Comparison of ENCODE assay signal across 23 cellular contexts in genomic region chr12:130705174-130705880, GRCh38. TPM values are rescaled to one million over a fixed set of nuclear protein-coding genes. Genes with fewer than 3 reads are reported as not detected.
DNase-seq lines count a peak whose midpoint lies in the region; ATAC-seq, FAIRE-seq and TF ChIP-seq lines count a peak whose summit lies in the region.
"Had no signal": no experiment of that assay in that cellular context is flagged by ENCODE, and none has a peak within 500 bp of the region (broad histone marks: within the 10 kb centered on the region; RNA-seq: fewer than 3 reads in every experiment).

No MANE protein-coding gene starts in this region.

- no peak overlapping the region for H3K18ac ChIP-seq in mesendoderm (ENCODE audit: low read length)

- H3K4me1 ChIP-seq in mesendoderm (ENCODE audit: control insufficient read depth, low read depth, low read length): no peaks in the 10 kb centered on the region
- H3K4me1 ChIP-seq: Peyer's patch, SJCRH30 had no signal

- H3K27ac ChIP-seq in coronary artery (no peak overlapping the region), mesendoderm (ENCODE audit: low read depth, low read length) (no peak overlapping the region)
- H3K27ac ChIP-seq: Peyer's patch, SJCRH30 had no signal

- no peak overlapping the region for H3K4me3 ChIP-seq in H7 (ENCODE audit: insufficient read depth, low read depth, low read length)
- no peak overlapping the region for H3K4me3 ChIP-seq in coronary artery
- no peak overlapping the region for H3K4me3 ChIP-seq in mesendoderm (ENCODE audit: low read length)
- H3K4me3 ChIP-seq: GM12878, Peyer's patch, SJCRH30 had no signal

- TF ChIP-seq CTCF in coronary artery (IDR thresholded peaks at IDR 0.05) (no peak), osteocyte (IDR thresholded peaks at IDR 0.05) (no peak)

- H3K36me3 ChIP-seq in H7 (replicated peaks; ENCODE audit: control insufficient read depth, insufficient read depth, low read length) (no peaks in the 10 kb centered on the region), mesendoderm (ENCODE audit: control insufficient read depth, insufficient read depth, low read length) (no peaks in the 10 kb centered on the region)
- H3K36me3 ChIP-seq: Peyer's patch, SJCRH30 had no signal

- H3K79me2 ChIP-seq in mesendoderm (ENCODE audit: control insufficient read depth, insufficient read depth, low read length): no peaks in the 10 kb centered on the region

- no peak overlapping the region for H3K4me2 ChIP-seq in mesendoderm (ENCODE audit: low read length)

- no peak overlapping the region for H3K9ac ChIP-seq in mesendoderm (ENCODE audit: low read length)

- H2AK5ac ChIP-seq in mesendoderm (ENCODE audit: low read length): no peak overlapping the region

- H3K56ac ChIP-seq in mesendoderm (ENCODE audit: low read length): no peak overlapping the region

- H3K79me1 ChIP-seq in mesendoderm (ENCODE audit: low read length): no peaks in the 10 kb centered on the region

- DNase-seq in H7 (peak; percentile 63), coronary artery (ENCODE audit: low spot score) (peak; percentile 50), mesendoderm (no peak), osteocyte (ENCODE audit: extremely low spot score, unreplicated experiment) (peak; percentile 72), frontal cortex (ENCODE audit: low spot score in 2 of 2) (no peak), RKO (ENCODE audit: low spot score) (no peak)
- DNase-seq: BE2C; CD4-positive, alpha-beta memory T cell; DND-41; Karpas-422; MV-4-11; NCI-H1694; NCI-H2081; NCI-H2171; NCI-H345; NCI-H524; NCI-H774; NK-92 treated with Interleukin-12 subunit alpha and Interleukin-12 subunit beta, amount 100 ng/mL, for 24 hours; SJCRH30 had no signal

- H2BK15ac ChIP-seq in mesendoderm (replicated peaks; ENCODE audit: low read depth): no peak overlapping the region

- no peak overlapping the region for H3K27ac Mint-ChIP-seq in osteocyte (ENCODE audit: unreplicated experiment)
- H3K27ac Mint-ChIP-seq: CD4-positive, alpha-beta memory T cell had no signal

- H3K4me1 Mint-ChIP-seq in osteocyte (ENCODE audit: unreplicated experiment): no peaks in the 10 kb centered on the region
- H3K4me1 Mint-ChIP-seq: CD4-positive, alpha-beta memory T cell had no signal

- FAIRE-seq in frontal cortex (lab: Jason Lieb, UNC): no peak
- FAIRE-seq: GM12878 had no signal

- peaks cover 6% of the 10 kb centered on the region for H3K27me3 Mint-ChIP-seq in osteocyte (ENCODE audit: unreplicated experiment)

- WGBS in mesendoderm (ENCODE audit: extremely low coverage, insufficient coverage, low lambda C conversion rate): no CpG with 5 or more reads among the region's 24 CpGs

- ATAC-seq in GM19328 (IDR thresholded peaks at IDR 0.05; ENCODE audit: unreplicated experiment): no peak
- ATAC-seq: GM12878 had no signal

- no peak overlapping the region for H4K5ac ChIP-seq in mesendoderm (ENCODE audit: low read length)

- H3K23ac ChIP-seq in mesendoderm (ENCODE audit: low read length): peak overlapping the region; percentile 89

- H3K4me3 Mint-ChIP-seq in osteocyte (ENCODE audit: unreplicated experiment): no peak overlapping the region
- H3K4me3 Mint-ChIP-seq: CD4-positive, alpha-beta memory T cell had no signal

- no peaks in the 10 kb centered on the region for H3K9me3 Mint-ChIP-seq in osteocyte (ENCODE audit: unreplicated experiment)

- H2BK5ac ChIP-seq in mesendoderm (ENCODE audit: low read length): no peak overlapping the region

- H2BK120ac ChIP-seq in mesendoderm (ENCODE audit: low read depth, low read length): no peak overlapping the region

- H3K36me3 Mint-ChIP-seq in osteocyte (ENCODE audit: unreplicated experiment): no peaks in the 10 kb centered on the region
- H3K36me3 Mint-ChIP-seq: CD4-positive, alpha-beta memory T cell had no signal

- H3K27me3 ChIP-seq in H7 (ENCODE audit: control insufficient read depth, insufficient read depth, low read length) (no peaks in the 10 kb centered on the region), mesendoderm (ENCODE audit: insufficient read depth, low read length, poor library complexity) (no peaks in the 10 kb centered on the region)
- H3K27me3 ChIP-seq: BE2C, Peyer's patch, SJCRH30 had no signal

- no peak overlapping the region for H3K4ac ChIP-seq in mesendoderm (ENCODE audit: low read depth, low read length)

- no peak overlapping the region for H4K8ac ChIP-seq in mesendoderm (ENCODE audit: low read depth, low read length)

RNA-seq across cellular contexts. Expression of gene RIMBP2, which starts 10.8 kb away (rescaled TPM):
- total RNA-seq in H7 (2014; rRNA removed; shearing (Covaris generic)): 1.2 and 2.1 TPM in 2 replicates
- 1.5 TPM for polyA plus RNA-seq in mesendoderm (2013, experiment 1 of 2)
- polyA plus RNA-seq in mesendoderm (2013, experiment 2 of 2): 1.4 TPM
- 0.13 TPM in 1 of 2 replicates, not detected in the other for total RNA-seq in osteocyte
- 47.7 TPM for total RNA-seq in frontal cortex
- total RNA-seq: OCI-LY7, SJCRH30 had no signal
- polyA plus RNA-seq: CD4-positive, alpha-beta memory T cell had no signal

Comparison
In these comparisons a context has a peak if more than half of its experiments do, and no peak if none do; other contexts are left out.
1. DNase-seq: peak in H7 (single experiment), coronary artery (single experiment) and osteocyte (single experiment); none in mesendoderm (single experiment), frontal cortex (0 of 2) and RKO (single experiment).
2. RNA of gene RIMBP2, which starts 10.8 kb away (total RNA-seq): 47.7 TPM in frontal cortex (single experiment); 1.2 to 2.1 TPM in H7 and 0.13 TPM in osteocyte; every median in the first group is over 10 times any median in the second.